In the genomic region with DNA sequence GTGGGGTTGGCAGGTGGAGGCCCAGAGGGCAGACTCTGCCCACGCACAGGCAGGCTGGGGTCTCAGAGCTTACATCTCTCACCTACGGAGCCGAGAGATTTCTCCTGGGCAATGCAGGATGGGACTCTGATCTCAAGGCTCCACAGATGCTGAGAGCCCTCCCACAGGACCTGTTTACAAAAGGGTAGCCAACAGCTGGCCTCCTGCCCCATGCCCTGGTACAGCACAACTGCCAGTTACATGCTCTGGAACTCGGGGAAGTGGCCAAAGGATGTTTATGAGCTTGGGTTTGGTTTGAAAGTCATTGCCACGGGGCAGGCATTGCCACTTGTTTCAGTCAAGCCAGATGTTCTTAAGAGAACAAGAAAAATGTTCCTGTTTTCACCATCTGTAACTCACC, we compare ENCODE assay signal across 22 cellular contexts. TPM values are rescaled to one million over a fixed set of nuclear protein-coding genes. Genes with fewer than 3 reads are reported as not detected.
DNase-seq lines count a peak whose midpoint lies in the region; ATAC-seq and TF ChIP-seq lines count a peak whose summit lies in the region.
"Had no signal": no experiment of that assay in that cellular context is flagged by ENCODE, and none has a peak within 500 bp of the region (broad histone marks: within the 10 kb centered on the region; RNA-seq: fewer than 3 reads in every experiment).

No MANE protein-coding gene starts in this region.

- no peak for DNase-seq in CD8-positive, alpha-beta memory T cell
- no peak for DNase-seq in ascending aorta (ENCODE audit: low spot score in 2 of 2)
- no peak for DNase-seq in right atrium auricular region (ENCODE audit: low spot score)
- no peak for DNase-seq in ureter (ENCODE audit: low spot score)
- DNase-seq in islet precursor cell: no peak
- DNase-seq in NCI-H510A (lab: John Stamatoyannopoulos, UW): no peak
- DNase-seq: activated CD4-positive, alpha-beta T cell treated with anti-CD3 and anti-CD28 coated beads for 36 hours; activated gamma-delta T cell; aorta; foreskin melanocyte; GF-D8; KBM-7; NCI-H1105; NCI-H748 treated with DMSO at 0.1 percent for 48 hours; stimulated activated CD4-positive, alpha-beta T cell treated with anti-CD3 and anti-CD28 coated beads, Interleukin-1b, Interleukin-23, amount 100 ng/mL, for 48 hours; T1000 had no signal

- no peak for ATAC-seq in stimulated activated memory B cell treated with anti-CD40 and anti-IgM and Interleukin-4, amounts not matched to agents 10 μg/mL and 1 μg/mL and 100 μg/mL, for 72 hours
- ATAC-seq in HG02885 (IDR thresholded peaks at IDR 0.05; ENCODE audit: poor library complexity, unreplicated experiment): no peak
- ATAC-seq: activated CD4-positive, alpha-beta T cell treated with anti-CD3 and anti-CD28 coated beads for 36 hours; sciatic nerve had no signal

- H3K36me3 Mint-ChIP-seq in CD8-positive, alpha-beta memory T cell: peaks cover 0 to 35% (median 5%) of the 10 kb centered on the region in 3 donors
- H3K36me3 Mint-ChIP-seq in stimulated activated memory B cell treated with anti-CD40 and anti-IgM and Interleukin-4, amounts not matched to agents 10 μg/mL and 1 μg/mL and 100 μg/mL, for 72 hours: peaks cover 6% of the 10 kb centered on the region

- H3K27me3 Mint-ChIP-seq in CD8-positive, alpha-beta memory T cell: peaks cover 0 to 8% of the 10 kb centered on the region in 2 donors
- H3K27me3 Mint-ChIP-seq in stimulated activated memory B cell treated with anti-CD40 and anti-IgM and Interleukin-4, amounts not matched to agents 10 μg/mL and 1 μg/mL and 100 μg/mL, for 72 hours: no peaks in the 10 kb centered on the region
- H3K27me3 Mint-ChIP-seq: activated CD4-positive, alpha-beta T cell treated with anti-CD3 and anti-CD28 coated beads for 36 hours had no signal

- peak overlapping the region; percentile 70 to 100 (median 96) for H3K27ac Mint-ChIP-seq in CD8-positive, alpha-beta memory T cell
- H3K27ac Mint-ChIP-seq in stimulated activated memory B cell treated with anti-CD40 and anti-IgM and Interleukin-4, amounts not matched to agents 10 μg/mL and 1 μg/mL and 100 μg/mL, for 72 hours: peak overlapping the region; percentile 46
- H3K27ac Mint-ChIP-seq: activated CD4-positive, alpha-beta T cell treated with anti-CD3 and anti-CD28 coated beads for 36 hours had no signal

- no peak for TF ChIP-seq CTCF in ascending aorta (IDR thresholded peaks at IDR 0.05)
- TF ChIP-seq CTCF in right atrium auricular region (IDR thresholded peaks at IDR 0.05): no peak

- CTCF ChIA-PET in CD8-positive, alpha-beta memory T cell (lab: Charles Lee): interaction anchor here (0.9 to 4.3 kb wide), 7 partner anchors 13 to 514 kb away, joined by 3 to 14 read pairs (median 3); no protein-coding TSS in a partner anchor

- H3K4me3 Mint-ChIP-seq in CD8-positive, alpha-beta memory T cell: no peak overlapping the region
- no peak overlapping the region for H3K4me3 Mint-ChIP-seq in stimulated activated memory B cell treated with anti-CD40 and anti-IgM and Interleukin-4, amounts not matched to agents 10 μg/mL and 1 μg/mL and 100 μg/mL, for 72 hours
- H3K4me3 Mint-ChIP-seq: activated CD4-positive, alpha-beta T cell treated with anti-CD3 and anti-CD28 coated beads for 36 hours had no signal

- no peak overlapping the region for H3K27ac ChIP-seq in CD8-positive, alpha-beta memory T cell (ENCODE audit: low read depth, low read length)
- H3K27ac ChIP-seq in ascending aorta (peak overlapping the region; percentile 98), right atrium auricular region (peak overlapping the region; percentile 97 to 99)

- no peak overlapping the region for H3K4me3 ChIP-seq in CD8-positive, alpha-beta memory T cell (ENCODE audit: low read length)
- H3K4me3 ChIP-seq in ascending aorta (no peak overlapping the region), right atrium auricular region (no peak overlapping the region)

- no peaks in the 10 kb centered on the region for H3K9me3 ChIP-seq in CD8-positive, alpha-beta memory T cell (ENCODE audit: low read length)
- no peaks in the 10 kb centered on the region for H3K9me3 ChIP-seq in ascending aorta
- no peaks in the 10 kb centered on the region for H3K9me3 ChIP-seq in right atrium auricular region

- H3K27me3 ChIP-seq in CD8-positive, alpha-beta memory T cell (ENCODE audit: insufficient read depth, low read length, poor library complexity, severe bottlenecking): no peaks in the 10 kb centered on the region
- H3K27me3 ChIP-seq in ascending aorta (no peaks in the 10 kb centered on the region), right atrium auricular region (no peaks in the 10 kb centered on the region)

- H3K4me1 Mint-ChIP-seq in CD8-positive, alpha-beta memory T cell: peaks cover 37 to 53% (median 39%) of the 10 kb centered on the region in 3 donors
- peaks cover 50% of the 10 kb centered on the region for H3K4me1 Mint-ChIP-seq in stimulated activated memory B cell treated with anti-CD40 and anti-IgM and Interleukin-4, amounts not matched to agents 10 μg/mL and 1 μg/mL and 100 μg/mL, for 72 hours

- H3K36me3 ChIP-seq in CD8-positive, alpha-beta memory T cell (ENCODE audit: insufficient read depth, low read length): no peaks in the 10 kb centered on the region
- H3K36me3 ChIP-seq in ascending aorta (peaks cover 0 to 7% of the 10 kb centered on the region in 2 donors), right atrium auricular region (peaks cover 8% of the 10 kb centered on the region)

- peaks cover 0 to 4% (median 0%) of the 10 kb centered on the region in 5 donors for H3K9me3 Mint-ChIP-seq in CD8-positive, alpha-beta memory T cell
- no peaks in the 10 kb centered on the region for H3K9me3 Mint-ChIP-seq in stimulated activated memory B cell treated with anti-CD40 and anti-IgM and Interleukin-4, amounts not matched to agents 10 μg/mL and 1 μg/mL and 100 μg/mL, for 72 hours

- intact Hi-C loops in ascending aorta (cut with DNase I): loop anchor here (2.0 to 10.0 kb wide), 4 partner anchors 30 to 1676 kb away; a partner anchor contains a TSS

- H3K4me1 ChIP-seq in CD8-positive, alpha-beta memory T cell (ENCODE audit: insufficient read depth, low read length): peaks cover 31% of the 10 kb centered on the region
- H3K4me1 ChIP-seq in ascending aorta (peaks cover 12 to 38% of the 10 kb centered on the region in 2 donors), right atrium auricular region (peaks cover 0 to 36% of the 10 kb centered on the region in 2 donors)

- POLR2A ChIA-PET in CD8-positive, alpha-beta memory T cell (lab: Charles Lee): interaction anchor here (0.5 kb wide), 2 partner anchors 8 to 98 kb away, joined by 3 read pairs; no protein-coding TSS in a partner anchor

RNA-seq across cellular contexts. Expression of a gene that starts 3.5 kb away (rescaled TPM):
- total RNA-seq in CD8-positive, alpha-beta memory T cell: 1 to 10 TPM; 7.1 to 7.2 TPM
- 35.6 TPM for polyA plus RNA-seq in CD8-positive, alpha-beta memory T cell
- total RNA-seq in ascending aorta: 7.9 TPM
- total RNA-seq in right atrium auricular region: 10 to 100 TPM in 1 of 2 donors, 1 to 10 TPM in 1; 9.6 to 10.1 TPM
- 23.3 TPM for total RNA-seq in ureter

RNA-seq across cellular contexts. Expression of a gene that starts 44.5 kb away (rescaled TPM):
- total RNA-seq in CD8-positive, alpha-beta memory T cell: under 1 TPM; 0.35 to 0.69 TPM
- polyA plus RNA-seq in CD8-positive, alpha-beta memory T cell: 0.12 TPM
- total RNA-seq in ascending aorta (not detected), right atrium auricular region (1 to 10 TPM in 1 of 2 donors, under 1 TPM in 1; 0.74 to 1.1 TPM), ureter (not detected)
- total RNA-seq: endothelial cell of umbilical vein, osteocyte, subcutaneous adipose tissue had no signal
- polyA plus RNA-seq: endothelial cell of umbilical vein had no signal
